In genomic region chr4:1192493-1193205, GRCh38 we compare ENCODE assay signal across 11 cellular contexts. TPM values are rescaled to one million over a fixed set of nuclear protein-coding genes. Genes with fewer than 3 reads are reported as not detected.
DNase-seq lines count a peak whose midpoint lies in the region; ATAC-seq, FAIRE-seq and TF ChIP-seq lines count a peak whose summit lies in the region.
"Had no signal": no experiment of that assay in that cellular context is flagged by ENCODE, and none has a peak within 500 bp of the region (broad histone marks: within the 10 kb centered on the region; RNA-seq: fewer than 3 reads in every experiment).

No MANE protein-coding gene starts in this region.

- H3K9me3 ChIP-seq in adrenal gland (replicated peaks in 1 of 3) (no peaks in the 10 kb centered on the region), right cardiac atrium (ENCODE audit: control insufficient read depth, low read length) (no peaks in the 10 kb centered on the region)

- no peaks in the 10 kb centered on the region for H3K36me3 ChIP-seq in adrenal gland (replicated peaks in 1 of 2)

- no peaks in the 10 kb centered on the region for H3K36me3 Mint-ChIP-seq in Calu3 (ENCODE audit: insufficient read depth, unreplicated experiment)

- WGBS in adrenal gland, 4 donors: 44 to 71% (median 56%) methylated on average over 3 to 13 of the region's 13 CpGs
- 47% methylated on average over 13 of the region's 13 CpGs for WGBS in right cardiac atrium

- ATAC-seq in right cardiac atrium (peak; percentile 64), GM21526 (IDR thresholded peaks at IDR 0.05; ENCODE audit: low FRiP score, unreplicated experiment) (no peak)

- H3K4me3 Mint-ChIP-seq in Calu3 (ENCODE audit: low read depth, unreplicated experiment): no peak overlapping the region
- H3K4me3 Mint-ChIP-seq: neural crest cell had no signal

- no peak overlapping the region for H3K4me3 ChIP-seq in adrenal gland
- H3K4me3 ChIP-seq in right cardiac atrium (ENCODE audit: low read length): no peak overlapping the region
- H3K4me3 ChIP-seq in skin epidermis: no peak overlapping the region

- intact Hi-C loops in adrenal gland (cut with DNase I) (no loop called here), right cardiac atrium (cut with DNase I) (no loop called here), Calu3 (cut with micrococcal nuclease; ENCODE audit: unreplicated experiment) (no loop called here)

- DNase-seq in GM12892 (ENCODE audit: insufficient read length) (peak; percentile 13), adrenal gland (peak; percentile 4 to 63 (median 42)), right cardiac atrium (peak; percentile 50 to 74 (median 72)), frontal cortex (ENCODE audit: low spot score in 2 of 2) (no peak), Calu3 (no peak), COR-L47 (lab: John Stamatoyannopoulos, UW) (no peak)
- DNase-seq: central memory CD4-positive, alpha-beta T cell had no signal

- no peaks in the 10 kb centered on the region for H3K9me3 Mint-ChIP-seq in Calu3 (ENCODE audit: low read depth, unreplicated experiment)
- H3K9me3 Mint-ChIP-seq: neural crest cell had no signal

- H3K27ac ChIP-seq in adrenal gland: peak overlapping the region in 4 of 5 donors; percentile 55 to 90 (median 78)
- peak overlapping the region; percentile 86 for H3K27ac ChIP-seq in right cardiac atrium (ENCODE audit: low read length)
- peak overlapping the region in 20 of 21 experiments; percentile 9 to 85 (median 60) for H3K27ac ChIP-seq in skin epidermis

- FAIRE-seq in GM12892 (lab: Jason Lieb, UNC) (no peak), frontal cortex (lab: Jason Lieb, UNC) (no peak)
- FAIRE-seq: TTC549 had no signal

- H3K4me1 ChIP-seq in adrenal gland (replicated peaks in 1 of 2) (peaks cover 26 to 29% of the 10 kb centered on the region in 2 donors), right cardiac atrium (ENCODE audit: control insufficient read depth, insufficient read depth, low read length) (peaks cover 18% of the 10 kb centered on the region)

- no peaks in the 10 kb centered on the region for H3K4me1 Mint-ChIP-seq in Calu3 (ENCODE audit: low read depth, unreplicated experiment)
- H3K4me1 Mint-ChIP-seq: neural crest cell had no signal

- CTCF ChIA-PET in Calu3 (lab: Charles Lee): interaction anchor here (1.5 kb wide), 1 partner anchor 11 kb away, joined by 4 read pairs; no protein-coding TSS in a partner anchor

- no peaks in the 10 kb centered on the region for H3K27me3 Mint-ChIP-seq in Calu3 (ENCODE audit: unreplicated experiment)

- no peak overlapping the region for H3K27ac Mint-ChIP-seq in Calu3 (ENCODE audit: unreplicated experiment)

- H3K27me3 ChIP-seq in adrenal gland (no peaks in the 10 kb centered on the region), right cardiac atrium (ENCODE audit: control insufficient read depth, insufficient read depth) (no peaks in the 10 kb centered on the region)

- TF ChIP-seq POLR2A in GM12892 (IDR thresholded peaks at IDR 0.05; ENCODE audit: low read depth, low read length) (no peak), adrenal gland (IDR thresholded peaks at IDR 0.05) (no peak)

- TF ChIP-seq CTCF in adrenal gland (IDR thresholded peaks at IDR 0.05): no peak
- no peak for TF ChIP-seq CTCF in Calu3 (IDR thresholded peaks at IDR 0.05; ENCODE audit: unreplicated experiment)

- BruUV-seq in Calu3 (replicated peaks; lab: Mats Ljungman, UMichigan): no TSS peak

RNA-seq across cellular contexts. Expression of gene SPON2, which starts 20.3 kb away (rescaled TPM):
- 7.5 TPM for polyA plus RNA-seq in GM12892 (2012; ENCODE audit: missing spikeins)
- total RNA-seq in adrenal gland (100 to 1,000 TPM in 3 of 8 donors, 10 to 100 TPM in 5; 23.9 to 206 (median 76.7) TPM), right cardiac atrium (10 to 100 TPM; 12.2 to 27.4 (median 14.2) TPM), frontal cortex (6.1 TPM), Calu3 (2022) (2.2 and 2.4 TPM in 2 replicates)
- polyA plus RNA-seq in adrenal gland (10 to 100 TPM in 2 of 3 donors, 1 to 10 TPM in 1; 4.1 to 83.7 (median 28.4) TPM), right cardiac atrium (9.6 TPM)

RNA-seq across cellular contexts. Expression of gene CTBP1, which starts 56.3 kb away (rescaled TPM):
- polyA plus RNA-seq in GM12892 (2012; ENCODE audit: missing spikeins): 45.7 TPM
- 100 to 1,000 TPM; 143 to 293 (median 169) TPM for total RNA-seq in adrenal gland
- polyA plus RNA-seq in adrenal gland: 100 to 1,000 TPM in 2 of 3 donors, 10 to 100 TPM in 1; 45.7 to 172 (median 145) TPM
- 100 to 1,000 TPM; 123 to 145 (median 134) TPM for total RNA-seq in right cardiac atrium
- polyA plus RNA-seq in right cardiac atrium: 119 TPM
- 224 TPM for total RNA-seq in frontal cortex
- total RNA-seq in Calu3 (2022): 115 and 130 TPM in 2 replicates

Comparison
In these comparisons a context has a peak if more than half of its experiments do, and no peak if none do; other contexts are left out.
1. DNase-seq: peak in GM12892 (single experiment), adrenal gland (7 of 7) and right cardiac atrium (3 of 3); none in frontal cortex (0 of 2), Calu3 (single experiment) and COR-L47 (single experiment).
2. Peak in every context shown above with its lines, with median percentiles within 50 percentile points of each other: H3K27ac ChIP-seq.